In genomic region chr19:16880884-16881554, GRCh38 we compare ENCODE assay signal across 20 cellular contexts. TPM values are rescaled to one million over a fixed set of nuclear protein-coding genes. Genes with fewer than 3 reads are reported as not detected.
DNase-seq lines count a peak whose midpoint lies in the region; ATAC-seq, FAIRE-seq and TF ChIP-seq lines count a peak whose summit lies in the region.
"Had no signal": no experiment of that assay in that cellular context is flagged by ENCODE, and none has a peak within 500 bp of the region (broad histone marks: within the 10 kb centered on the region; RNA-seq: fewer than 3 reads in every experiment).

No MANE protein-coding gene starts in this region.

- TF ChIP-seq RAD21 in HCT116 (IDR thresholded peaks at IDR 0.05; ENCODE audit: low read depth) (no peak), HepG2 (CRISPR knock-in tag; IDR thresholded peaks at IDR 0.05) (no peak)

- intact Hi-C loops in HCT116 (cut with micrococcal nuclease) (no loop called here), HepG2 (cut with micrococcal nuclease; ENCODE audit: unreplicated experiment) (no loop called here), psoas muscle (cut with DNase I) (no loop called here)

- no peaks in the 10 kb centered on the region for H3K9me2 ChIP-seq in HCT116 (ENCODE audit: insufficient read depth)

- H3K4me1 Mint-ChIP-seq in stimulated activated naive B cell treated with anti-CD40 and anti-IgM and Interleukin-4, amounts not matched to agents 10 μg/mL and 1 μg/mL and 100 μg/mL, for 72 hours: peaks cover 2 to 16% of the 10 kb centered on the region in 2 donors

- BruUV-seq in HCT116 (replicated peaks; lab: Mats Ljungman, UMichigan) (no TSS peak), HepG2 (replicated peaks; lab: Mats Ljungman, UMichigan) (no TSS peak)

- in situ Hi-C loops in HepG2 (cut with HindIII; ENCODE audit: extremely low pct_ligation_motif_present, low pct_unique_long_range_greater_than_20kb): no loop called here

- H4K20me1 ChIP-seq in HCT116 (ENCODE audit: insufficient read depth): no peaks in the 10 kb centered on the region
- H4K20me1 ChIP-seq in HepG2 (ENCODE audit: insufficient read depth, low read length): no peaks in the 10 kb centered on the region

- H3K4me2 ChIP-seq in HCT116 (ENCODE audit: low read length) (no peak overlapping the region), HepG2 (ENCODE audit: low read depth, low read length) (no peak overlapping the region)
- H3K4me2 ChIP-seq: BLaER1 treated with 17β-estradiol and CSF1 and Interleukin-3, amounts not matched to agents 10 nM and 100 nM had no signal

- no peak for FAIRE-seq in HepG2 (lab: Jason Lieb, UNC)
- FAIRE-seq: GM12878 had no signal

- H3K27me3 Mint-ChIP-seq in stimulated activated naive B cell treated with anti-CD40 and anti-IgM and Interleukin-4, amounts not matched to agents 10 μg/mL and 1 μg/mL and 100 μg/mL, for 72 hours: no peaks in the 10 kb centered on the region
- H3K27me3 Mint-ChIP-seq: B cell had no signal

- TF ChIP-seq CTCF in HCT116 (IDR thresholded peaks at IDR 0.05 in 2 of 3, conservative IDR thresholded peaks at IDR 0.05 in 1 of 3; ENCODE audit: borderline replicate concordance in 1 of 3, insufficient read depth in 1 of 3, low read depth in 2 of 3, low read length in 2 of 3) (no peak), RWPE2 (IDR thresholded peaks at IDR 0.05; ENCODE audit: poor library complexity, severe bottlenecking) (no peak), HepG2 (CRISPR knock-in tag; IDR thresholded peaks at IDR 0.05) (no peak), psoas muscle (IDR thresholded peaks at IDR 0.05) (no peak)

- no peaks in the 10 kb centered on the region for H3K79me2 ChIP-seq in HCT116 (ENCODE audit: insufficient read depth, low read length)
- no peaks in the 10 kb centered on the region for H3K79me2 ChIP-seq in HepG2 (ENCODE audit: insufficient read depth, low read length)

- RAD21 ChIA-PET in HCT116 (lab: Charles Lee; ENCODE audit: low non-redundant PET in 1 of 2, low total read pairs in 2 of 2, uncharacterized antibody in 2 of 2, unreplicated experiment in 2 of 2): no interaction called here

- H3K27me3 ChIP-seq in HCT116 (ENCODE audit: insufficient read depth, low read length) (no peaks in the 10 kb centered on the region), RWPE2 (ENCODE audit: insufficient read depth, poor library complexity, severe bottlenecking) (no peaks in the 10 kb centered on the region), HepG2 (ENCODE audit: control insufficient read depth in 1 of 2, insufficient read depth in 2 of 2, low read length in 2 of 2) (no peaks in the 10 kb centered on the region), psoas muscle (ENCODE audit: insufficient read depth in 3 of 3, low read length in 2 of 3) (no peaks in the 10 kb centered on the region)

- H3K9ac ChIP-seq in HCT116 (ENCODE audit: low read length) (no peak overlapping the region), HepG2 (ENCODE audit: insufficient read depth, low read depth, low read length) (no peak overlapping the region)
- H3K9ac ChIP-seq: BLaER1 treated with 17β-estradiol and CSF1 and Interleukin-3, amounts not matched to agents 10 nM and 100 nM had no signal

- H3K4me1 ChIP-seq in HCT116 (ENCODE audit: control insufficient read depth in 1 of 2, insufficient read depth in 2 of 2, low read length in 2 of 2) (no peaks in the 10 kb centered on the region), RWPE2 (ENCODE audit: insufficient read depth, poor library complexity, severe bottlenecking) (peaks cover 13% of the 10 kb centered on the region), HepG2 (ENCODE audit: insufficient read depth, low read length) (peaks cover 4% of the 10 kb centered on the region; the same call in 1 of the 2 replicates), psoas muscle (no peaks in the 10 kb centered on the region)

- H3K27ac ChIP-seq in HCT116 (ENCODE audit: low read depth, low read length): no peak overlapping the region
- H3K27ac ChIP-seq in RWPE2 (ENCODE audit: poor library complexity, severe bottlenecking): no peak overlapping the region
- H3K27ac ChIP-seq in HepG2 (ENCODE audit: extremely low read length, insufficient read depth, low read length): no peak overlapping the region
- no peak overlapping the region for H3K27ac ChIP-seq in psoas muscle
- H3K27ac ChIP-seq: HL-60 had no signal

- TF ChIP-seq EP300 in HepG2 (IDR thresholded peaks at IDR 0.05; ENCODE audit: low read depth in 2 of 2, low read length in 2 of 2) (no peak), HepG2 (CRISPR knock-in tag; IDR thresholded peaks at IDR 0.05; ENCODE audit: borderline replicate concordance) (no peak)

- peaks cover 24 to 25% of the 10 kb centered on the region in 2 donors for H3K9me3 Mint-ChIP-seq in stimulated activated naive B cell treated with anti-CD40 and anti-IgM and Interleukin-4, amounts not matched to agents 10 μg/mL and 1 μg/mL and 100 μg/mL, for 72 hours

- H3K9me3 ChIP-seq in HCT116 (ENCODE audit: control insufficient read depth in 1 of 2, insufficient read depth in 1 of 2, low read depth in 1 of 2, low read length in 2 of 2) (peaks cover 8 to 11% of the 10 kb centered on the region in 2 experiments; a peak in 2 of 4 replicates), RWPE2 (ENCODE audit: severe bottlenecking) (peaks cover 15% of the 10 kb centered on the region), HepG2 (ENCODE audit: low read length) (peaks cover 23% of the 10 kb centered on the region), psoas muscle (peaks cover 7% of the 10 kb centered on the region)

- ATAC-seq in HCT116: no peak
- ATAC-seq in RWPE2 (ENCODE audit: low read depth): no peak
- no peak for ATAC-seq in HepG2
- no peak for ATAC-seq in stimulated activated naive B cell treated with anti-CD40 and anti-IgM and Interleukin-4, amounts not matched to agents 10 μg/mL and 1 μg/mL and 100 μg/mL, for 72 hours (replicated peaks)
- ATAC-seq in HG03097 (IDR thresholded peaks at IDR 0.05; ENCODE audit: low FRiP score, unreplicated experiment): no peak
- ATAC-seq in psoas muscle: no peak
- ATAC-seq: CD8-positive, alpha-beta T cell; GM12878 had no signal

- TF ChIP-seq POLR2A in HCT116 (IDR thresholded peaks at IDR 0.05; ENCODE audit: borderline replicate concordance, extremely low read depth, insufficient read depth, insufficient read length) (no peak), HepG2 (IDR thresholded peaks at IDR 0.05; ENCODE audit: insufficient read depth in 1 of 2, low read depth in 2 of 2, low read length in 2 of 2) (no peak)

- WGBS in HepG2 (ENCODE audit: low lambda C conversion rate): 71% methylated on average over 1 of the region's 8 CpGs
- WGBS in psoas muscle, 3 donors: 84 to 92% (median 91%) methylated on average over 8 of the region's 8 CpGs

- no peak overlapping the region for H3K4me3 ChIP-seq in HCT116 (replicated peaks in 1 of 2; ENCODE audit: low read depth in 1 of 2, low read length in 2 of 2)
- no peak overlapping the region for H3K4me3 ChIP-seq in RWPE2 (ENCODE audit: severe bottlenecking)
- H3K4me3 ChIP-seq in HepG2 (replicated peaks in 1 of 3; ENCODE audit: insufficient read depth in 1 of 3, low read depth in 2 of 3, low read length in 3 of 3): no peak overlapping the region
- no peak overlapping the region for H3K4me3 ChIP-seq in psoas muscle
- H3K4me3 ChIP-seq: GM12878 had no signal

- H3K4me3 Mint-ChIP-seq in stimulated activated naive B cell treated with anti-CD40 and anti-IgM and Interleukin-4, amounts not matched to agents 10 μg/mL and 1 μg/mL and 100 μg/mL, for 72 hours: no peak overlapping the region
- H3K4me3 Mint-ChIP-seq: B cell; CD8-positive, alpha-beta T cell had no signal

- no peak overlapping the region for H2AFZ ChIP-seq in HCT116 (ENCODE audit: low read depth, low read length, poor library complexity, severe bottlenecking)
- H2AFZ ChIP-seq in HepG2 (ENCODE audit: low read length): no peak overlapping the region

- DNase-seq in HCT116 (ENCODE audit: low read depth, low spot score) (no peak), RWPE2 (ENCODE audit: low spot score) (peak; percentile 49), HepG2 (ENCODE audit: low spot score) (no peak), NCI-H1105 treated with DMSO at 0.1 percent for 48 hours (lab: John Stamatoyannopoulos, UW) (no peak), psoas muscle (no peak)
- DNase-seq in stimulated activated naive B cell treated with anti-CD40 and anti-IgM and Interleukin-4, amounts not matched to agents 10 μg/mL and 1 μg/mL and 100 μg/mL, for 72 hours: no peak
- DNase-seq: Calu3; CD8-positive, alpha-beta T cell; DMS79 treated with DMSO at 0.1 percent for 48 hours; GF-D8; GOT3; H7; IMR-90 had no signal

- CTCF ChIA-PET in HCT116 (lab: Charles Lee) (no interaction called here), HepG2 (lab: Yijun Ruan, JAX; ENCODE audit: low intra/inter-chr PET ratio, low total read pairs) (no interaction called here)

- peaks cover 3 to 21% of the 10 kb centered on the region in 2 experiments for H3K36me3 ChIP-seq in HCT116 (ENCODE audit: control insufficient read depth in 1 of 2, insufficient read depth in 2 of 2, low read length in 2 of 2)
- peaks cover 31% of the 10 kb centered on the region for H3K36me3 ChIP-seq in RWPE2 (ENCODE audit: low read depth)
- H3K36me3 ChIP-seq in HepG2 (replicated peaks in 1 of 2; ENCODE audit: control insufficient read depth in 1 of 2, insufficient read depth in 2 of 2, low read length in 2 of 2): peaks cover 13 to 21% of the 10 kb centered on the region in 2 experiments; a peak in 3 of 5 replicates
- H3K36me3 ChIP-seq in psoas muscle (ENCODE audit: insufficient read depth in 1 of 2, low read depth in 1 of 2): peaks cover 2 to 42% of the 10 kb centered on the region in 2 donors

- POLR2A ChIA-PET in HCT116 (lab: Charles Lee) (no interaction called here), HepG2 (lab: Yijun Ruan, JAX) (no interaction called here)

- peak overlapping the region; percentile 20 for H3K27ac Mint-ChIP-seq in stimulated activated naive B cell treated with anti-CD40 and anti-IgM and Interleukin-4, amounts not matched to agents 10 μg/mL and 1 μg/mL and 100 μg/mL, for 72 hours
- H3K27ac Mint-ChIP-seq: CD8-positive, alpha-beta T cell had no signal

- peaks cover 56 to 66% of the 10 kb centered on the region in 2 donors for H3K36me3 Mint-ChIP-seq in stimulated activated naive B cell treated with anti-CD40 and anti-IgM and Interleukin-4, amounts not matched to agents 10 μg/mL and 1 μg/mL and 100 μg/mL, for 72 hours

RNA-seq across cellular contexts. Expression of gene F2RL3, which starts 7.8 kb away (rescaled TPM):
- total RNA-seq in HCT116 (2021; ENCODE audit: unreplicated experiment) (0.10 TPM), HepG2 (2016; rRNA removed; fragmentation: Illumina TruSeq; extraction: Trizol) (not detected in 2 replicates), psoas muscle (1 to 10 TPM in 2 of 4 donors, under 1 TPM in 2; 0.27 to 3.7 (median 0.86) TPM)
- not detected in 2 replicates for polyA plus RNA-seq in HCT116 (2012)
- total RNA-seq in HepG2 (2016; cell fraction: cytosol; rRNA removed; fragmentation: Illumina TruSeq; extraction: Trizol; ENCODE audit: low read depth): not detected in 2 replicates
- total RNA-seq in HepG2 (2016; cell fraction: insoluble cytoplasmic fraction; rRNA removed; fragmentation: Illumina TruSeq; extraction: Trizol): not detected in 2 replicates
- not detected in 2 replicates for total RNA-seq in HepG2 (2016; cell fraction: membrane; rRNA removed; fragmentation: Illumina TruSeq; extraction: Trizol)
- not detected in 2 replicates for total RNA-seq in HepG2 (2016; cell fraction: nucleus; rRNA removed; fragmentation: Illumina TruSeq; extraction: Trizol)
- polyA plus RNA-seq in HepG2 (2011; rRNA removed) (not detected in 2 replicates), psoas muscle (1 to 10 TPM; 1.4 to 4.5 (median 2.0) TPM)
- not detected in 2 replicates for polyA plus RNA-seq in HepG2 (2011; cell fraction: cytosol; rRNA removed)
- polyA plus RNA-seq in HepG2 (2011; cell fraction: nucleus; rRNA removed): not detected in 2 replicates
- polyA plus RNA-seq in HepG2 (2012): not detected in 2 replicates
- polyA plus RNA-seq in HepG2 (2016; cell fraction: cytosol; fragmentation: Illumina TruSeq; extraction: Trizol; ENCODE audit: low read depth): not detected in 2 replicates
- polyA plus RNA-seq in HepG2 (2016; cell fraction: insoluble cytoplasmic fraction; fragmentation: Illumina TruSeq; extraction: Trizol; ENCODE audit: low read depth): not detected in 2 replicates
- polyA plus RNA-seq in HepG2 (2016; cell fraction: membrane; fragmentation: Illumina TruSeq; extraction: Trizol; ENCODE audit: low read depth): not detected in 2 replicates
- not detected in 2 replicates for polyA plus RNA-seq in HepG2 (2016; cell fraction: nucleus; fragmentation: Illumina TruSeq; extraction: Trizol; ENCODE audit: insufficient read depth, low read depth)
- 0.05 TPM in 1 of 2 replicates, not detected in the other for polyA minus RNA-seq in HepG2 (2011; rRNA and poly(A)+ RNA removed; ENCODE audit: low replicate concordance)
- not detected in 2 replicates for polyA minus RNA-seq in HepG2 (2011; cell fraction: cytosol; rRNA and poly(A)+ RNA removed)
- polyA minus RNA-seq in HepG2 (2011; cell fraction: nucleus; rRNA and poly(A)+ RNA removed): not detected in 2 replicates
- total RNA-seq: A172; Calu3; CD8-positive, alpha-beta T cell; H7; HT1080; IMR-90 had no signal

RNA-seq across cellular contexts. Expression of gene SIN3B, which starts 51.8 kb away (rescaled TPM):
- total RNA-seq in HCT116 (2021; ENCODE audit: unreplicated experiment) (59.9 TPM), HepG2 (2016; rRNA removed; fragmentation: Illumina TruSeq; extraction: Trizol) (7.9 and 12.9 TPM in 2 replicates), psoas muscle (10 to 100 TPM; 18.0 to 23.8 (median 20.4) TPM)
- 32.6 and 38.5 TPM in 2 replicates for polyA plus RNA-seq in HCT116 (2012)
- total RNA-seq in HepG2 (2016; cell fraction: cytosol; rRNA removed; fragmentation: Illumina TruSeq; extraction: Trizol; ENCODE audit: low read depth): 7.1 and 7.5 TPM in 2 replicates
- 6.8 and 11.8 TPM in 2 replicates for total RNA-seq in HepG2 (2016; cell fraction: insoluble cytoplasmic fraction; rRNA removed; fragmentation: Illumina TruSeq; extraction: Trizol)
- total RNA-seq in HepG2 (2016; cell fraction: membrane; rRNA removed; fragmentation: Illumina TruSeq; extraction: Trizol): 4.9 and 5.8 TPM in 2 replicates
- 19.4 and 21.7 TPM in 2 replicates for total RNA-seq in HepG2 (2016; cell fraction: nucleus; rRNA removed; fragmentation: Illumina TruSeq; extraction: Trizol)
- polyA plus RNA-seq in HepG2 (2011; rRNA removed) (25.7 and 35.8 TPM in 2 replicates), psoas muscle (10 to 100 TPM; 11.8 to 16.7 (median 12.5) TPM)
- 6.9 and 8.5 TPM in 2 replicates for polyA plus RNA-seq in HepG2 (2011; cell fraction: cytosol; rRNA removed)
- 269 and 298 TPM in 2 replicates for polyA plus RNA-seq in HepG2 (2011; cell fraction: nucleus; rRNA removed)
- polyA plus RNA-seq in HepG2 (2012): 26.2 and 29.5 TPM in 2 replicates
- 1.0 and 1.1 TPM in 2 replicates for polyA plus RNA-seq in HepG2 (2016; cell fraction: cytosol; fragmentation: Illumina TruSeq; extraction: Trizol; ENCODE audit: low read depth)
- 9.3 and 9.9 TPM in 2 replicates for polyA plus RNA-seq in HepG2 (2016; cell fraction: insoluble cytoplasmic fraction; fragmentation: Illumina TruSeq; extraction: Trizol; ENCODE audit: low read depth)
- polyA plus RNA-seq in HepG2 (2016; cell fraction: membrane; fragmentation: Illumina TruSeq; extraction: Trizol; ENCODE audit: low read depth): 2.2 and 2.3 TPM in 2 replicates
- 71.8 and 84.2 TPM in 2 replicates for polyA plus RNA-seq in HepG2 (2016; cell fraction: nucleus; fragmentation: Illumina TruSeq; extraction: Trizol; ENCODE audit: insufficient read depth, low read depth)
- 17.6 and 36.5 TPM in 2 replicates for polyA minus RNA-seq in HepG2 (2011; rRNA and poly(A)+ RNA removed; ENCODE audit: low replicate concordance)
- 7.9 and 9.8 TPM in 2 replicates for polyA minus RNA-seq in HepG2 (2011; cell fraction: cytosol; rRNA and poly(A)+ RNA removed)
- 62.6 and 67.4 TPM in 2 replicates for polyA minus RNA-seq in HepG2 (2011; cell fraction: nucleus; rRNA and poly(A)+ RNA removed)

Comparison
In these comparisons a context has a peak if more than half of its experiments do, and no peak if none do; other contexts are left out.
1. Of the 20 proteins assayed by ChIP-seq in both HepG2 and HCT116: peak only in HepG2: none; only in HCT116: POLR2AphosphoS5; in both: none; in neither: 19.